Comparison of ENCODE assay signal across 8 cellular contexts in the genomic region with DNA sequence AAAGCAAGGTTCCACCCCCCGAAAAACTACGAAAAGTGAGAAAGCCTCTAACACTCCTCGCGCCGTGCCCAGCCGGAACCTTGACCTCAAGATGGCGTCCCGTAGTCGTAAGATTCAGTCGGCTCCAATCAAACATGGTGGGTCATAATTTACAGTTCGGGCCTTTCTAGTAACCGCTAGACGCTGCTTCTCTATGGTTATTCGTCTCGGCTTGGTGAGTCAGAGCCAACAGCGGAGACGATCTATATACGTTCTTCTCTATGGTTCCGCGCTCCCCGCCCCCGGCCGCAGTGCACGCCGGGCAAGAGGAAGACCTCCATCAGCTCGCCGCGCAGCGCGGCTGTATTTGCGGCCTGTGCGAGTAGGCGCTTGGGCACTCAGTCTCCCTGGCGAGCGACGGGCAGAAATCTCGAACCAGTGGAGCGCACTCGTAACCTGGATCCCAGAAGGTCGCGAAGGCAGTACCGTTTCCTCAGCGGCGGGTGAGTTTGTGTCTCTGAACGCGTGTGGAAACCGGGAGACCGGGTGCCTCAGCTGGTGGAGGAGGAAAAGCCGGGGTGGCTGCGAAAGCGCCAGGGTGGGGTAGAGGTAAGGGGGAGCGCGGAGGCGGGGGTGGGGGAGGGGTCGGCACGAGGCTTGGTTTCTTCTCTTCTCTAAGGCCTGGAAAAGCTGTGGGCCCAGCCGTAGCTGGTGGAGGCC. TPM values are rescaled to one million over a fixed set of nuclear protein-coding genes. Genes with fewer than 3 reads are reported as not detected.
DNase-seq lines count a peak whose midpoint lies in the region; ATAC-seq and TF ChIP-seq lines count a peak whose summit lies in the region.

A gene (plus strand): TSS at position 311 of the 699 bp plus-strand sequence. CDS start 13,108 bp downstream, outside the sequence.

- H3K27me3 ChIP-seq in HUES48 (ENCODE audit: control insufficient read depth, insufficient read depth, low read length): no peaks in the 10 kb centered on the region
- H3K27me3 ChIP-seq in endocrine pancreas (ENCODE audit: control insufficient read depth, insufficient read depth, low read length): no peaks in the 10 kb centered on the region

- BruUV-seq in Calu3 (replicated peaks; lab: Mats Ljungman, UMichigan): no TSS peak

- peaks cover 10% of the 10 kb centered on the region for H3K4me1 ChIP-seq in HUES48 (ENCODE audit: control insufficient read depth, insufficient read depth, low read length)
- H3K4me1 ChIP-seq in endocrine pancreas (ENCODE audit: control insufficient read depth, insufficient read depth, low read length): peaks cover 12% of the 10 kb centered on the region

- H3K36me3 Mint-ChIP-seq in Calu3 (ENCODE audit: insufficient read depth, unreplicated experiment) (peaks cover 11% of the 10 kb centered on the region), memory B cell (peaks cover 4% of the 10 kb centered on the region)

- H3K27ac ChIP-seq in HUES48 (ENCODE audit: low read depth, low read length): peak within 1 kb of the TSS; percentile 99

- H3K4me3 Mint-ChIP-seq in Calu3 (ENCODE audit: low read depth, unreplicated experiment) (no peak within 1 kb of the TSS), memory B cell (no peak within 1 kb of the TSS)

- no peak within 1 kb of the TSS for H3K27ac Mint-ChIP-seq in Calu3 (ENCODE audit: unreplicated experiment)
- H3K27ac Mint-ChIP-seq in memory B cell: no peak within 1 kb of the TSS

- DNase-seq in Calu3: peak; percentile 95
- DNase-seq in NOMO-1 treated with dmso at 0.1 percent for 144 hours (lab: John Stamatoyannopoulos, UW; ENCODE audit: unreplicated experiment): peak; percentile 97
- peak; percentile 78 to 90 (median 85) for DNase-seq in activated CD8-positive, alpha-beta memory T cell treated with anti-CD3 and anti-CD28 coated beads for 48 hours (ENCODE audit: low read depth in 2 of 3, low spot score in 2 of 3)
- peak; percentile 93 to 95 for DNase-seq in memory B cell (ENCODE audit: low spot score in 2 of 2)
- DNase-seq in stimulated activated CD8-positive, alpha-beta memory T cell treated with anti-CD3 and anti-CD28 coated beads, Interleukin-12 subunit alpha, Interleukin-12 subunit beta, amount 100 ng/mL, for 24 hours (ENCODE audit: extremely low read depth): peak; percentile 85

- H3K36me3 ChIP-seq in HUES48 (ENCODE audit: control insufficient read depth, insufficient read depth, low read length) (peaks cover 25% of the 10 kb centered on the region), endocrine pancreas (ENCODE audit: control insufficient read depth, insufficient read depth, low read length) (no peaks in the 10 kb centered on the region)

- intact Hi-C loops in Calu3 (cut with micrococcal nuclease; ENCODE audit: unreplicated experiment): no loop called here

- CTCF ChIA-PET in Calu3 (lab: Charles Lee): interaction anchor here (0.6 to 2.3 kb wide), 7 partner anchors 8 to 918 kb away, joined by 3 to 15 read pairs (median 4); a partner anchor contains a TSS

- H3K4me3 ChIP-seq in HUES48 (ENCODE audit: low read depth, low read length): peak within 1 kb of the TSS; percentile 97
- H3K4me3 ChIP-seq in endocrine pancreas (ENCODE audit: control insufficient read depth, insufficient read depth, low read length): peak within 1 kb of the TSS; percentile 96

- H3K4me1 Mint-ChIP-seq in Calu3 (ENCODE audit: low read depth, unreplicated experiment) (no peaks in the 10 kb centered on the region), memory B cell (peaks cover 15% of the 10 kb centered on the region)

- no peak for TF ChIP-seq CTCF in Calu3 (IDR thresholded peaks at IDR 0.05; ENCODE audit: unreplicated experiment)

- ATAC-seq in GM21423 (IDR thresholded peaks at IDR 0.05; ENCODE audit: unreplicated experiment): peak; percentile 97
- peak; percentile 92 for ATAC-seq in memory B cell (ENCODE audit: low read depth)

- H3K9me3 Mint-ChIP-seq in Calu3 (ENCODE audit: low read depth, unreplicated experiment): no peaks in the 10 kb centered on the region
- H3K9me3 Mint-ChIP-seq in memory B cell: no peaks in the 10 kb centered on the region

- no peaks in the 10 kb centered on the region for H3K27me3 Mint-ChIP-seq in Calu3 (ENCODE audit: unreplicated experiment)
- H3K27me3 Mint-ChIP-seq in memory B cell: no peaks in the 10 kb centered on the region

- H3K9ac ChIP-seq in HUES48 (ENCODE audit: low read depth, low read length): peak within 1 kb of the TSS; percentile 99
- H3K9ac ChIP-seq in endocrine pancreas (ENCODE audit: control insufficient read depth, insufficient read depth, low read length): peak within 1 kb of the TSS; percentile 100

- no peaks in the 10 kb centered on the region for H3K9me3 ChIP-seq in HUES48 (ENCODE audit: control insufficient read depth, insufficient read depth, low read length)
- H3K9me3 ChIP-seq in endocrine pancreas (ENCODE audit: control insufficient read depth, low read length): no peaks in the 10 kb centered on the region

RNA-seq across cellular contexts. Expression of the gene that starts here (rescaled TPM):
- 87.5 and 94.2 TPM in 2 replicates for total RNA-seq in Calu3 (2022)

Comparison
In these comparisons a context has a peak if more than half of its experiments do, and no peak if none do; other contexts are left out.
1. Peak in every context shown above with its lines: DNase-seq, ATAC-seq, H3K4me3 ChIP-seq and H3K27ac ChIP-seq.